Comparison of ENCODE assay signal across 8 cellular contexts in the genomic region with DNA sequence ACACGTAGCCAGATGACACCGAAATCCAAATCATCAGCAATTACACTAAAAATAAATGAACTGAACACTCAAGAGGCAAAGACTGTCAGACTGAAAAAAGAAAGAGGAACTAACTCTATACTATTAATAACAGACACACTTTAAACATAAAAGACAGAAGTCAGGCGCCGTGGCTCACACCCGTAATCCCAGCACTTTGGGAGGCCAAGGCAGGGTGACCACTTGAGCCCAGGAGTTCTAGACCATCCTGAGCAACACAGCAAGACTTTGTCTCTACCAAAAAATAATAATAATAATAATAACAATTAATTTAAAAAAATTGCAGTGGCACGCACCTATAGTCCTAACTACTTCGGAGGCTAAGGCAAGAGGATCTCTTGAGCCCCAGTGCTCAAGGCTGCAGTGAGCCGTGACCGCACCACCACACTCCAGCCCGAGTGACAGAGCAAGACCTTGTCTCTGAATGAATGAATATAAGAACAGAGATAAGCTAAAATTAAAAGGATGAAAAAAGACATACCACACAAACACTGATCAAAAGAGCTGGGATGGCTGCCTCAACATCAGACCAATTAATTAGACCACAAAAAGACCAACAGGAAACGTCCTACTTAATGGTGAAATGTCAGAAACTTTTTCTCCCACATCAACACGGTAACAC. TPM values are rescaled to one million over a fixed set of nuclear protein-coding genes. Genes with fewer than 3 reads are reported as not detected.
A peak's percentile ranks its signal among the peaks of the same experiment; 100 is the strongest.
DNase-seq lines count a peak whose midpoint lies in the region; ATAC-seq and TF ChIP-seq lines count a peak whose summit lies in the region.

No MANE protein-coding gene starts in this region.

- H3K36me3 Mint-ChIP-seq in activated T-cell treated with anti-CD3 and anti-CD28 coated beads, Interleukin-2, amount 50 U/mL, for 24 hours (ENCODE audit: low read depth): peaks cover 80% of the 10 kb centered on the region
- H3K36me3 Mint-ChIP-seq in stimulated activated naive B cell treated with anti-CD40 and anti-IgM and Interleukin-4, amounts not matched to agents 10 μg/mL and 1 μg/mL and 100 μg/mL, for 72 hours: peaks cover 51 to 63% of the 10 kb centered on the region in 2 donors

- no peak for TF ChIP-seq CTCF in right atrium auricular region (IDR thresholded peaks at IDR 0.05)

- peaks cover 45% of the 10 kb centered on the region for H3K4me1 Mint-ChIP-seq in activated T-cell treated with anti-CD3 and anti-CD28 coated beads, Interleukin-2, amount 50 U/mL, for 24 hours (ENCODE audit: low read depth)
- H3K4me1 Mint-ChIP-seq in stimulated activated naive B cell treated with anti-CD40 and anti-IgM and Interleukin-4, amounts not matched to agents 10 μg/mL and 1 μg/mL and 100 μg/mL, for 72 hours: peaks cover 45 to 66% of the 10 kb centered on the region in 2 donors

- peak overlapping the region; percentile 53 for H3K27ac Mint-ChIP-seq in activated T-cell treated with anti-CD3 and anti-CD28 coated beads, Interleukin-2, amount 50 U/mL, for 24 hours
- H3K27ac Mint-ChIP-seq in stimulated activated naive B cell treated with anti-CD40 and anti-IgM and Interleukin-4, amounts not matched to agents 10 μg/mL and 1 μg/mL and 100 μg/mL, for 72 hours: peak overlapping the region; percentile 96

- no peaks in the 10 kb centered on the region for H3K27me3 Mint-ChIP-seq in activated T-cell treated with anti-CD3 and anti-CD28 coated beads, Interleukin-2, amount 50 U/mL, for 24 hours
- H3K27me3 Mint-ChIP-seq in stimulated activated naive B cell treated with anti-CD40 and anti-IgM and Interleukin-4, amounts not matched to agents 10 μg/mL and 1 μg/mL and 100 μg/mL, for 72 hours: no peaks in the 10 kb centered on the region

- no peaks in the 10 kb centered on the region for H3K9me3 ChIP-seq in right atrium auricular region

- no peak overlapping the region for H3K4me3 ChIP-seq in right atrium auricular region

- no peak for DNase-seq in activated T-cell treated with anti-CD3 and anti-CD28 coated beads, Interleukin-2, amount 50 U/mL, for 24 hours
- DNase-seq in activated T-cell treated with anti-CD3 and anti-CD28 coated beads for 4 hours (no peak), SKM-1 (lab: John Stamatoyannopoulos, UW; ENCODE audit: unreplicated experiment) (peak; percentile 77), right atrium auricular region (ENCODE audit: low spot score) (no peak), NCI-H1417 treated with DMSO at 0.1 percent for 48 hours (lab: John Stamatoyannopoulos, UW) (no peak)
- peak; percentile 62 for DNase-seq in stimulated activated naive B cell treated with anti-CD40 and anti-IgM and Interleukin-4, amounts not matched to agents 10 μg/mL and 1 μg/mL and 100 μg/mL, for 72 hours
- DNase-seq in central memory CD4-positive, alpha-beta T cell: no peak

- no peaks in the 10 kb centered on the region for H3K27me3 ChIP-seq in right atrium auricular region

- H3K4me3 Mint-ChIP-seq in activated T-cell treated with anti-CD3 and anti-CD28 coated beads, Interleukin-2, amount 50 U/mL, for 24 hours: no peak overlapping the region
- peak overlapping the region; percentile 83 to 84 for H3K4me3 Mint-ChIP-seq in stimulated activated naive B cell treated with anti-CD40 and anti-IgM and Interleukin-4, amounts not matched to agents 10 μg/mL and 1 μg/mL and 100 μg/mL, for 72 hours

- peak overlapping the region in 1 of 2 donors; percentile 35 for H3K27ac ChIP-seq in right atrium auricular region

- H3K4me1 ChIP-seq in right atrium auricular region: peaks cover 0 to 44% of the 10 kb centered on the region in 2 donors

- H3K36me3 ChIP-seq in right atrium auricular region: peaks cover 67% of the 10 kb centered on the region

- H3K9me3 Mint-ChIP-seq in activated T-cell treated with anti-CD3 and anti-CD28 coated beads, Interleukin-2, amount 50 U/mL, for 24 hours: no peaks in the 10 kb centered on the region
- no peaks in the 10 kb centered on the region for H3K9me3 Mint-ChIP-seq in stimulated activated naive B cell treated with anti-CD40 and anti-IgM and Interleukin-4, amounts not matched to agents 10 μg/mL and 1 μg/mL and 100 μg/mL, for 72 hours

- ATAC-seq in HG03025 (IDR thresholded peaks at IDR 0.05; ENCODE audit: low FRiP score, unreplicated experiment): peak; percentile 51
- peak; percentile 84 to 91 for ATAC-seq in stimulated activated naive B cell treated with anti-CD40 and anti-IgM and Interleukin-4, amounts not matched to agents 10 μg/mL and 1 μg/mL and 100 μg/mL, for 72 hours (replicated peaks)

RNA-seq across cellular contexts. Expression of a gene that starts 29.9 kb away (rescaled TPM):
- total RNA-seq in right atrium auricular region: 100 to 1,000 TPM; 104 to 140 TPM

RNA-seq across cellular contexts. Expression of a gene that starts 46.6 kb away (rescaled TPM):
- total RNA-seq in right atrium auricular region: 10 to 100 TPM; 13.0 to 20.8 TPM

Comparison
In these comparisons a context has a peak if more than half of its experiments do, and no peak if none do; other contexts are left out.
1. DNase-seq: peak in SKM-1 (single experiment) and stimulated activated naive B cell treated with anti-CD40 and anti-IgM and Interleukin-4, amounts not matched to agents 10 μg/mL and 1 μg/mL and 100 μg/mL, for 72 hours (single experiment); none in activated T-cell treated with anti-CD3 and anti-CD28 coated beads, Interleukin-2, amount 50 U/mL, for 24 hours (single experiment), activated T-cell treated with anti-CD3 and anti-CD28 coated beads for 4 hours (single experiment), right atrium auricular region (single experiment), central memory CD4-positive, alpha-beta T cell (single experiment) and NCI-H1417 treated with DMSO at 0.1 percent for 48 hours (single experiment).